In the genomic region with DNA sequence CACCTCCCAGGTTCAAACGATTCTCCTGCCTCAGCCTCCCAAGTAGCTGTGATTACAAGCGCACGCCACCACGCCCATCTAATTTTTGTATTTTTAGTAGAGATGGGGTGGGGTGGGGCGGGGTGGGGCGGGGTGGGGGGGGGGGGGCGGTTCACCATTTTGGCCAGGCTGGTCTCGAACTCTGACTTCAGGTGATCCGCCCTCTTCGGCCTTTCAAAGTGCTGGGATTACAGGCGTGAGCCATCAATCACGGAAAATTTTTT, we compare ENCODE assay signal across 8 cellular contexts. TPM values are rescaled to one million over a fixed set of nuclear protein-coding genes. Genes with fewer than 3 reads are reported as not detected.
DNase-seq lines count a peak whose midpoint lies in the region; ATAC-seq, FAIRE-seq and TF ChIP-seq lines count a peak whose summit lies in the region.

No MANE protein-coding gene starts in this region.

- H3K9ac ChIP-seq in skeletal muscle tissue (ENCODE audit: low read depth in 1 of 3, low read length in 3 of 3) = peak overlapping the region in 1 of 3 donors; percentile 60

- CTCF ChIA-PET in activated CD8-positive, alpha-beta T cell treated with anti-CD3 and anti-CD28 coated beads for 36 hours (lab: Charles Lee) = interaction anchor here (1.4 to 2.4 kb wide), 7 partner anchors 9 to 129 kb away, joined by 4 to 31 read pairs (median 8); a partner anchor contains a TSS

- no peak for DNase-seq in H7
- DNase-seq in activated CD8-positive, alpha-beta T cell treated with anti-CD3 and anti-CD28 coated beads for 36 hours = no peak
- no peak for DNase-seq in left ventricle myocardium inferior
- no peak for DNase-seq in cerebellar cortex (ENCODE audit: low spot score)
- no peak for DNase-seq in GM12891 (ENCODE audit: insufficient read length, low spot score)
- no peak for DNase-seq in NCI-H1436 (lab: John Stamatoyannopoulos, UW)

- H3K27ac ChIP-seq in left ventricle myocardium inferior (replicated peaks) (peak overlapping the region; percentile 94), skeletal muscle tissue (ENCODE audit: low read depth, low read length) (peak overlapping the region; percentile 90)

- ATAC-seq in activated CD8-positive, alpha-beta T cell treated with anti-CD3 and anti-CD28 coated beads for 36 hours = no peak
- no peak for ATAC-seq in activated CD4-positive, CD25-positive, alpha-beta regulatory T cell treated with anti-CD3 and anti-CD28 coated beads, Interleukin-2, amount 50 U/mL, for 24 hours

- POLR2A ChIA-PET in activated CD8-positive, alpha-beta T cell treated with anti-CD3 and anti-CD28 coated beads for 36 hours (lab: Charles Lee) = interaction anchor here (1.6 kb wide), 1 partner anchor 67 kb away, joined by 11 read pairs; a partner anchor contains a TSS

- intact Hi-C loops in activated CD8-positive, alpha-beta T cell treated with anti-CD3 and anti-CD28 coated beads for 36 hours (cut with micrococcal nuclease) = no loop called here
- intact Hi-C loops in left ventricle myocardium inferior (cut with micrococcal nuclease) = no loop called here

- peak overlapping the region; percentile 99 for H3K4me3 Mint-ChIP-seq in activated CD8-positive, alpha-beta T cell treated with anti-CD3 and anti-CD28 coated beads for 36 hours

- TF ChIP-seq CTCF in activated CD8-positive, alpha-beta T cell treated with anti-CD3 and anti-CD28 coated beads for 36 hours (IDR thresholded peaks at IDR 0.05) = no peak
- TF ChIP-seq CTCF in left ventricle myocardium inferior (IDR thresholded peaks at IDR 0.05; ENCODE audit: borderline replicate concordance) = no peak

- peak overlapping the region; percentile 96 for H3K27ac Mint-ChIP-seq in activated CD8-positive, alpha-beta T cell treated with anti-CD3 and anti-CD28 coated beads for 36 hours

- H3K9me3 ChIP-seq in left ventricle myocardium inferior (replicated peaks) (no peaks in the 10 kb centered on the region), skeletal muscle tissue (ENCODE audit: control insufficient read depth in 3 of 3, low read length in 3 of 3) (no peaks in the 10 kb centered on the region)

- TF ChIP-seq POLR2A in GM12891 (IDR thresholded peaks at IDR 0.05; ENCODE audit: low read depth, low read length) = no peak

- FAIRE-seq in GM12891 (lab: Jason Lieb, UNC) = no peak

- H3K36me3 ChIP-seq in H7 (replicated peaks; ENCODE audit: control insufficient read depth, insufficient read depth, low read length) (peaks cover 6% of the 10 kb centered on the region), left ventricle myocardium inferior (peaks cover 22% of the 10 kb centered on the region), skeletal muscle tissue (ENCODE audit: control insufficient read depth in 3 of 3, insufficient read depth in 3 of 3, low read length in 3 of 3) (peaks cover 11 to 20% (median 20%) of the 10 kb centered on the region in 3 donors)

- H3K4me3 ChIP-seq in H7 (ENCODE audit: insufficient read depth, low read depth, low read length) = peak overlapping the region; percentile 90
- H3K4me3 ChIP-seq in left ventricle myocardium inferior = peak overlapping the region; percentile 88
- peak overlapping the region; percentile 69 to 100 (median 99) for H3K4me3 ChIP-seq in skeletal muscle tissue (ENCODE audit: low read length in 3 of 3)

- H3K36me3 Mint-ChIP-seq in activated CD8-positive, alpha-beta T cell treated with anti-CD3 and anti-CD28 coated beads for 36 hours (ENCODE audit: low read depth) = peaks cover 6% of the 10 kb centered on the region

- peaks cover 5% of the 10 kb centered on the region for H3K27me3 Mint-ChIP-seq in activated CD8-positive, alpha-beta T cell treated with anti-CD3 and anti-CD28 coated beads for 36 hours

- peaks cover 41% of the 10 kb centered on the region for H3K4me1 ChIP-seq in left ventricle myocardium inferior
- H3K4me1 ChIP-seq in skeletal muscle tissue (ENCODE audit: control insufficient read depth in 3 of 3, insufficient read depth in 3 of 3, low read length in 3 of 3) = peaks cover 22 to 35% (median 26%) of the 10 kb centered on the region in 3 donors

- no peaks in the 10 kb centered on the region for H3K27me3 ChIP-seq in H7 (ENCODE audit: control insufficient read depth, insufficient read depth, low read length)
- H3K27me3 ChIP-seq in left ventricle myocardium inferior (ENCODE audit: low read depth) = no peaks in the 10 kb centered on the region
- no peaks in the 10 kb centered on the region for H3K27me3 ChIP-seq in skeletal muscle tissue (ENCODE audit: control insufficient read depth in 3 of 3, insufficient read depth in 3 of 3, low read length in 3 of 3)

- H3K9me3 Mint-ChIP-seq in activated CD8-positive, alpha-beta T cell treated with anti-CD3 and anti-CD28 coated beads for 36 hours = no peaks in the 10 kb centered on the region

- peaks cover 23% of the 10 kb centered on the region for H3K4me1 Mint-ChIP-seq in activated CD8-positive, alpha-beta T cell treated with anti-CD3 and anti-CD28 coated beads for 36 hours (ENCODE audit: low read depth)

TF ChIP-seq in GM12891, 5 proteins besides CTCF, POLR2A, EP300 and RAD21:
- TF ChIP-seq PAX5 (IDR thresholded peaks at IDR 0.05; ENCODE audit: insufficient read depth, low read length, severe bottlenecking) (no peak), SPI1 (IDR thresholded peaks at IDR 0.05; ENCODE audit: low read depth, low read length) (no peak), TAF1 (IDR thresholded peaks at IDR 0.05; ENCODE audit: low read depth, low read length) (no peak), POLR2AphosphoS5 (IDR thresholded peaks at IDR 0.05; ENCODE audit: low read depth, low read length) (no peak), POU2F2 (IDR thresholded peaks at IDR 0.05; ENCODE audit: low read depth, low read length) (no peak)

RNA-seq across cellular contexts. Expression of a gene that starts 0.5 kb away (rescaled TPM):
- 36.2 and 41.7 TPM in 2 replicates for total RNA-seq in H7 (2014; rRNA removed; shearing (Covaris generic))
- 10 to 100 TPM; 60.4 to 64.0 TPM for total RNA-seq in activated CD8-positive, alpha-beta T cell treated with anti-CD3 and anti-CD28 coated beads for 36 hours
- 52.5 TPM for total RNA-seq in left ventricle myocardium inferior
- 16.2 TPM for total RNA-seq in skeletal muscle tissue
- polyA plus RNA-seq in GM12891 (2012; ENCODE audit: low read depth, missing spikeins) = 21.8 TPM

RNA-seq across cellular contexts. Expression of a gene that starts 54.0 kb away (rescaled TPM):
- total RNA-seq in H7 (2014; rRNA removed; shearing (Covaris generic)) = 90.2 and 92.2 TPM in 2 replicates
- 10 to 100 TPM; 58.3 to 62.1 TPM for total RNA-seq in activated CD8-positive, alpha-beta T cell treated with anti-CD3 and anti-CD28 coated beads for 36 hours
- total RNA-seq in left ventricle myocardium inferior = 26.3 TPM
- 44.4 TPM for total RNA-seq in skeletal muscle tissue
- polyA plus RNA-seq in GM12891 (2012; ENCODE audit: low read depth, missing spikeins) = 85.7 TPM
